ENCODE assay signal across 20 cellular contexts in genomic region chr12:110426300-110426910, GRCh38. TPM values are rescaled to one million over a fixed set of nuclear protein-coding genes. Genes with fewer than 3 reads are reported as not detected.
A peak's percentile ranks its signal among the peaks of the same experiment; 100 is the strongest.
DNase-seq lines count a peak whose midpoint lies in the region; ATAC-seq and TF ChIP-seq lines count a peak whose summit lies in the region.
"Had no signal": no experiment of that assay in that cellular context is flagged by ENCODE, and none has a peak within 500 bp of the region (broad histone marks: within the 10 kb centered on the region; RNA-seq: fewer than 3 reads in every experiment).

No MANE protein-coding gene starts in this region.

- H3K4me3 Mint-ChIP-seq in CD4-positive, alpha-beta T cell, result no peak overlapping the region
- no peak overlapping the region for H3K4me3 Mint-ChIP-seq in type B pancreatic cell
- H3K4me3 Mint-ChIP-seq: CD4-positive, alpha-beta memory T cell; T-helper 1 cell treated with Interleukin-12 subunit alpha and Interleukin-12 subunit beta and Interleukin-4 antibody, amounts not matched to agents 30 μg/mL and 1 μg/mL, for 36 hours had no signal

- DNase-seq in BJ (ENCODE audit: low read depth) (peak; percentile 35), HFF-Myc (ENCODE audit: extremely low read depth, low read depth) (peak; percentile 75), SK-N-DZ (ENCODE audit: low spot score) (peak; percentile 56), fibroblast of mammary gland (ENCODE audit: low read depth) (peak; percentile 58), SIG-M5 (lab: John Stamatoyannopoulos, UW) (no peak), type B pancreatic cell (ENCODE audit: extremely low spot score, unreplicated experiment) (no peak)
- no peak for DNase-seq in CD4-positive, alpha-beta T cell
- DNase-seq in activated CD4-positive, alpha-beta T cell treated with anti-CD3 and anti-CD28 coated beads, Interleukin-2, amount 50 U/mL, for 48 hours, result no peak
- DNase-seq: CD4-positive, alpha-beta memory T cell; DND-41; GF-D8; KG1; NCI-H1436; NCI-H2081 treated with DMSO at 0.1 percent for 48 hours; NCI-H226; NCI-H526 treated with DMSO at 0.1 percent for 48 hours had no signal

- intact Hi-C loops in CD4-positive, alpha-beta T cell (cut with DNase I, micrococcal nuclease), result no loop called here

- H3K36me3 ChIP-seq in BJ (ENCODE audit: control insufficient read depth, insufficient read depth, low read length), result no peaks in the 10 kb centered on the region

- TF ChIP-seq CTCF in BJ (IDR thresholded peaks at IDR 0.05; ENCODE audit: insufficient read depth, low read depth, low read length) (no peak), HFF-Myc (IDR thresholded peaks at IDR 0.05; ENCODE audit: low read depth, low read length, missing control alignments) (no peak), fibroblast of mammary gland (conservative IDR thresholded peaks at IDR 0.05; ENCODE audit: control insufficient read depth, insufficient read depth, low read depth, low read length) (no peak), type B pancreatic cell (conservative IDR thresholded peaks at IDR 0.05) (no peak)
- no peak for TF ChIP-seq CTCF in CD4-positive, alpha-beta T cell (IDR thresholded peaks at IDR 0.05)

- H3K9me3 ChIP-seq in CD4-positive, alpha-beta T cell (ENCODE audit: control insufficient read depth, low read length), result no peaks in the 10 kb centered on the region

- no peak overlapping the region for H3K27ac ChIP-seq in CD4-positive, alpha-beta T cell (ENCODE audit: low read depth, low read length)

- H3K27me3 ChIP-seq in BJ (ENCODE audit: control insufficient read depth, insufficient read depth, low read length), result no peaks in the 10 kb centered on the region
- H3K27me3 ChIP-seq in CD4-positive, alpha-beta T cell (ENCODE audit: control insufficient read depth, insufficient read depth, low read length), result no peaks in the 10 kb centered on the region

- H3K4me1 Mint-ChIP-seq in CD4-positive, alpha-beta T cell (ENCODE audit: low read depth), result peaks cover 3% of the 10 kb centered on the region
- H3K4me1 Mint-ChIP-seq in type B pancreatic cell (ENCODE audit: unreplicated experiment), result peaks cover 8% of the 10 kb centered on the region

- peaks cover 4% of the 10 kb centered on the region for H3K27me3 Mint-ChIP-seq in CD4-positive, alpha-beta T cell
- no peaks in the 10 kb centered on the region for H3K27me3 Mint-ChIP-seq in type B pancreatic cell

- no peak overlapping the region for H3K4me3 ChIP-seq in BJ (ENCODE audit: low read depth, low read length)
- H3K4me3 ChIP-seq in HFF-Myc (replicated peaks; ENCODE audit: low read depth, low read length), result 0 out of 2 replicates have a peak overlapping the region, but pooled peaks have one; percentile 3
- no peak overlapping the region for H3K4me3 ChIP-seq in fibroblast of mammary gland (ENCODE audit: control insufficient read depth, low read depth, low read length)

- no peak for ATAC-seq in CD4-positive, alpha-beta T cell (ENCODE audit: poor library complexity)
- ATAC-seq: HCT116, Panc1, Right ventricle myocardium inferior had no signal

- H3K9me3 Mint-ChIP-seq in CD4-positive, alpha-beta T cell, result no peaks in the 10 kb centered on the region
- no peaks in the 10 kb centered on the region for H3K9me3 Mint-ChIP-seq in type B pancreatic cell
- H3K9me3 Mint-ChIP-seq: CD4-positive, alpha-beta memory T cell; T-helper 1 cell treated with Interleukin-12 subunit alpha and Interleukin-12 subunit beta and Interleukin-4 antibody, amounts not matched to agents 30 μg/mL and 1 μg/mL, for 36 hours had no signal

- H3K36me3 Mint-ChIP-seq in CD4-positive, alpha-beta T cell (ENCODE audit: low read depth), result peaks cover 1% of the 10 kb centered on the region
- no peaks in the 10 kb centered on the region for H3K36me3 Mint-ChIP-seq in type B pancreatic cell

- POLR2A ChIA-PET in BJ (lab: Charles Lee), result interaction anchor here (1.2 kb wide), 1 partner anchor 322 kb away, joined by 3 read pairs; no protein-coding TSS in a partner anchor
- POLR2A ChIA-PET in CD4-positive, alpha-beta T cell (lab: Charles Lee), result no interaction called here

- CTCF ChIA-PET in BJ (lab: Yijun Ruan, JAX), result interaction anchor here (1.0 kb wide), 1 partner anchor 13 kb away, joined by 4 read pairs; no protein-coding TSS in a partner anchor
- CTCF ChIA-PET in CD4-positive, alpha-beta T cell (lab: Charles Lee), result no interaction called here

- no peak overlapping the region for H3K27ac Mint-ChIP-seq in CD4-positive, alpha-beta T cell
- H3K27ac Mint-ChIP-seq in type B pancreatic cell, result no peak overlapping the region
- H3K27ac Mint-ChIP-seq: T-helper 1 cell treated with Interleukin-12 subunit alpha and Interleukin-12 subunit beta and Interleukin-4 antibody, amounts not matched to agents 30 μg/mL and 1 μg/mL, for 36 hours had no signal

RNA-seq across cellular contexts. Expression of gene ANAPC7, which starts 22.9 kb away (rescaled TPM):
- 32.6 and 43.0 TPM in 2 replicates for polyA plus RNA-seq in BJ (2011; rRNA removed)
- polyA minus RNA-seq in BJ (2011; rRNA and poly(A)+ RNA removed), result 25.4 and 28.1 TPM in 2 replicates
- 119 and 122 TPM in 2 replicates for polyA plus RNA-seq in SK-N-DZ (2014; cell fraction: cytosol; rRNA removed)
- polyA plus RNA-seq in SK-N-DZ (2014; cell fraction: nucleus; rRNA removed), result 126 and 232 TPM in 2 replicates
- total RNA-seq in CD4-positive, alpha-beta T cell, result 10 to 100 TPM; 16.4 to 18.2 TPM
- 49.6 and 77.8 TPM in 2 replicates for total RNA-seq in type B pancreatic cell (ENCODE audit: low replicate concordance)

RNA-seq across cellular contexts. Expression of gene ARPC3, which starts 23.7 kb away (rescaled TPM):
- polyA plus RNA-seq in BJ (2011; rRNA removed), result 22.7 and 50.9 TPM in 2 replicates
- polyA minus RNA-seq in BJ (2011; rRNA and poly(A)+ RNA removed), result 25.0 and 25.3 TPM in 2 replicates
- 401 and 432 TPM in 2 replicates for polyA plus RNA-seq in SK-N-DZ (2014; cell fraction: cytosol; rRNA removed)
- 213 and 442 TPM in 2 replicates for polyA plus RNA-seq in SK-N-DZ (2014; cell fraction: nucleus; rRNA removed)
- 100 to 1,000 TPM; 120 to 124 TPM for total RNA-seq in CD4-positive, alpha-beta T cell
- total RNA-seq in type B pancreatic cell (ENCODE audit: low replicate concordance), result 164 and 218 TPM in 2 replicates

RNA-seq across cellular contexts. Expression of gene GPN3, which starts 41.7 kb away (rescaled TPM):
- polyA plus RNA-seq in BJ (2011; rRNA removed), result 10.6 and 21.8 TPM in 2 replicates
- polyA minus RNA-seq in BJ (2011; rRNA and poly(A)+ RNA removed), result 6.2 and 7.7 TPM in 2 replicates
- polyA plus RNA-seq in SK-N-DZ (2014; cell fraction: cytosol; rRNA removed), result 49.2 and 55.9 TPM in 2 replicates
- polyA plus RNA-seq in SK-N-DZ (2014; cell fraction: nucleus; rRNA removed), result 30.3 and 55.0 TPM in 2 replicates
- total RNA-seq in CD4-positive, alpha-beta T cell, result 1 to 10 TPM; 2.7 to 2.8 TPM
- 15.2 and 18.1 TPM in 2 replicates for total RNA-seq in type B pancreatic cell (ENCODE audit: low replicate concordance)

RNA-seq across cellular contexts. Expression of gene FAM216A, which starts 42.2 kb away (rescaled TPM):
- polyA plus RNA-seq in BJ (2011; rRNA removed), result 13.0 and 16.6 TPM in 2 replicates
- polyA minus RNA-seq in BJ (2011; rRNA and poly(A)+ RNA removed), result 5.4 and 5.7 TPM in 2 replicates
- 118 and 149 TPM in 2 replicates for polyA plus RNA-seq in SK-N-DZ (2014; cell fraction: cytosol; rRNA removed)
- polyA plus RNA-seq in SK-N-DZ (2014; cell fraction: nucleus; rRNA removed), result 121 and 137 TPM in 2 replicates
- 1 to 10 TPM; 5.5 to 7.4 TPM for total RNA-seq in CD4-positive, alpha-beta T cell
- 2.5 and 13.2 TPM in 2 replicates for total RNA-seq in type B pancreatic cell (ENCODE audit: low replicate concordance)

Comparison
In these comparisons a context has a peak if more than half of its experiments do, and no peak if none do; other contexts are left out.
1. DNase-seq: peak in BJ (single experiment), HFF-Myc (single experiment), SK-N-DZ (single experiment) and fibroblast of mammary gland (single experiment); none in CD4-positive, alpha-beta T cell (0 of 10), SIG-M5 (single experiment), type B pancreatic cell (single experiment) and activated CD4-positive, alpha-beta T cell treated with anti-CD3 and anti-CD28 coated beads, Interleukin-2, amount 50 U/mL, for 48 hours (0 of 2).